8 cellular contexts compared by ENCODE assay signal in the genomic region with DNA sequence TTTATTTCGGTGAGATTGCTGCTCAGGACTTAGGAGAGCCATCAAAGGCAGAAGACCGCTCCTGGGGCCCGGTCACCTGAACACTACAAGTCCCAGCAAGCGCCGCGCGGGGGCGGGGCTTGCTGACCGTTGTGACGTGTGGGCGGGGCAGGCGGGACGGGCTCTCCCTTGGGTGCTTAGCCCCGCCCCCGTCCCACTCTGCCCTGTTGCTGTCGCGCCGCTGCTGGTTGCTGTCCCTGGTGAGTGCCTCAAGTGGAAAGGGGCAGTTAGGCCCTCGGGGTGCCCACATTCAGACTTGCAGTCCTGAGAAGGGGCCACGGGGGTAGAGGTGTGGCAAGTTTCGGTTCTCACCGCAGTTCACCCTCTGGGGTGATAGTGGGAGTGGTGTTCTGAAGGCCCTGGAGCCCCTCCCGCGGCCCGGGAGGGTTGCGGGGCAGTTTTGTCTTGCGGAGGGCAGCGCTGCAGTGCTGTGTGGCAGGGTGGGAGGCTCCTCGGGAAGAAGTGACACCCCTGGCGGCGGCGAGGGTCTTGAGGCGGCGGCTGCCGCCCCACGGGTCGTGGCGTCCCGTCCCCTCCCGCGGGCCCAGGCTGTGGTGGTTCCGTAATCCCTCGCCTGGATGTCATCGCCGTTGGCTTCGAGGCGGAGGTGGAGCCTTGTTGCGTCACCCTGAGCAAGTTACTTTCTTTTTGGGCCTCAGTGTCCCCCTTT. TPM values are rescaled to one million over a fixed set of nuclear protein-coding genes. Genes with fewer than 3 reads are reported as not detected.
DNase-seq lines count a peak whose midpoint lies in the region; ATAC-seq and TF ChIP-seq lines count a peak whose summit lies in the region.

Gene CALCOCO2 (plus strand): TSS at position 196 of the 709 bp plus-strand sequence. CDS start 10,673 bp downstream, outside the sequence.

- H3K36me3 ChIP-seq in parathyroid adenoma (ENCODE audit: control insufficient read depth, insufficient read depth, low read length): no peaks in the 10 kb centered on the region
- no peaks in the 10 kb centered on the region for H3K36me3 ChIP-seq in tibial artery

- intact Hi-C loops in head of caudate nucleus (cut with DNase I): no loop called here
- intact Hi-C loops in tibial artery (cut with DNase I; ENCODE audit: low total_unique reads): no loop called here

- POLR2A ChIA-PET in activated naive CD8-positive, alpha-beta T cell treated with anti-CD3 and anti-CD28 coated beads, Interleukin-2, amount 10 ng/mL, durations not matched to agents 7 days and 5 days (lab: Charles Lee): interaction anchor here (0.6 to 1.7 kb wide), 6 partner anchors 10 to 78 kb away, joined by 3 to 6 read pairs (median 3); partner anchors contain the start of gene ATP5MC1

- H3K79me2 ChIP-seq in parathyroid adenoma: peaks cover 31% of the 10 kb centered on the region

- no peaks in the 10 kb centered on the region for H3K9me3 ChIP-seq in parathyroid adenoma (ENCODE audit: control insufficient read depth, low read length)
- H3K9me3 ChIP-seq in tibial artery: no peaks in the 10 kb centered on the region

- H3K4me1 Mint-ChIP-seq in activated naive CD8-positive, alpha-beta T cell treated with anti-CD3 and anti-CD28 coated beads, Interleukin-2, amount 10 ng/mL, durations not matched to agents 7 days and 5 days: peaks cover 37% of the 10 kb centered on the region

- peak within 1 kb of the TSS; percentile 74 for H2AFZ ChIP-seq in parathyroid adenoma

- H3K4me3 ChIP-seq in GM12865 (ENCODE audit: low read depth, low read length) (peak within 1 kb of the TSS; percentile 88), parathyroid adenoma (ENCODE audit: low read depth, low read length) (peak within 1 kb of the TSS; percentile 75), tibial artery (peak within 1 kb of the TSS; percentile 66 to 90)

- H3K4me1 ChIP-seq in parathyroid adenoma (peaks cover 13% of the 10 kb centered on the region), tibial artery (peaks cover 0 to 50% (median 20%) of the 10 kb centered on the region in 4 donors)

- H3K27ac Mint-ChIP-seq in activated naive CD8-positive, alpha-beta T cell treated with anti-CD3 and anti-CD28 coated beads, Interleukin-2, amount 10 ng/mL, durations not matched to agents 7 days and 5 days: peak within 1 kb of the TSS; percentile 98

- peaks cover 9% of the 10 kb centered on the region for H3K36me3 Mint-ChIP-seq in activated naive CD8-positive, alpha-beta T cell treated with anti-CD3 and anti-CD28 coated beads, Interleukin-2, amount 10 ng/mL, durations not matched to agents 7 days and 5 days

- DNase-seq in GM12865 (ENCODE audit: low read depth) (peak; percentile 97), NCI-H1417 treated with DMSO at 0.1 percent for 48 hours (lab: John Stamatoyannopoulos, UW) (peak; percentile 23), SW 1271 (lab: John Stamatoyannopoulos, UW) (peak; percentile 85 to 91), head of caudate nucleus (peak; percentile 86 to 97 (median 93)), tibial artery (peak; percentile 97)
- peak; percentile 93 for DNase-seq in activated naive CD8-positive, alpha-beta T cell treated with anti-CD3 and anti-CD28 coated beads, Interleukin-2, amount 10 ng/mL, durations not matched to agents 7 days and 5 days

- peak within 1 kb of the TSS; percentile 61 for H3K4me2 ChIP-seq in parathyroid adenoma (ENCODE audit: low read length)

- no peaks in the 10 kb centered on the region for H3K9me3 Mint-ChIP-seq in activated naive CD8-positive, alpha-beta T cell treated with anti-CD3 and anti-CD28 coated beads, Interleukin-2, amount 10 ng/mL, durations not matched to agents 7 days and 5 days

- no peaks in the 10 kb centered on the region for H3K27me3 Mint-ChIP-seq in activated naive CD8-positive, alpha-beta T cell treated with anti-CD3 and anti-CD28 coated beads, Interleukin-2, amount 10 ng/mL, durations not matched to agents 7 days and 5 days

- H3K27me3 ChIP-seq in parathyroid adenoma (ENCODE audit: control insufficient read depth, insufficient read depth, low read length) (no peaks in the 10 kb centered on the region), tibial artery (no peaks in the 10 kb centered on the region)

- H3K27ac ChIP-seq in parathyroid adenoma: peak within 1 kb of the TSS; percentile 76
- peak within 1 kb of the TSS; percentile 94 to 97 for H3K27ac ChIP-seq in tibial artery

- no peak for TF ChIP-seq CTCF in GM12865 (IDR thresholded peaks at IDR 0.05; ENCODE audit: insufficient read depth, low read depth, low read length, missing control alignments)
- no peak for TF ChIP-seq CTCF in parathyroid adenoma (IDR thresholded peaks at IDR 0.05)
- peak in 1 of 2 experiments; percentile 23 for TF ChIP-seq CTCF in tibial artery (IDR thresholded peaks at IDR 0.05)

- ATAC-seq in HG02678 (IDR thresholded peaks at IDR 0.05; ENCODE audit: unreplicated experiment): peak; percentile 86
- ATAC-seq in activated naive CD8-positive, alpha-beta T cell treated with anti-CD3 and anti-CD28 coated beads, Interleukin-2, amount 10 ng/mL, durations not matched to agents 7 days and 5 days (ENCODE audit: low read depth): peak; percentile 84

- H3K9ac ChIP-seq in parathyroid adenoma: peak within 1 kb of the TSS; percentile 6

- peak within 1 kb of the TSS; percentile 98 for H3K4me3 Mint-ChIP-seq in activated naive CD8-positive, alpha-beta T cell treated with anti-CD3 and anti-CD28 coated beads, Interleukin-2, amount 10 ng/mL, durations not matched to agents 7 days and 5 days

RNA-seq across cellular contexts. Expression of gene CALCOCO2, which starts in this region (rescaled TPM):
- total RNA-seq in activated naive CD8-positive, alpha-beta T cell treated with anti-CD3 and anti-CD28 coated beads, Interleukin-2, amount 10 ng/mL, durations not matched to agents 7 days and 5 days: 100 to 1,000 TPM; 179 to 199 TPM

Comparison
In these comparisons a context has a peak if more than half of its experiments do, and no peak if none do; other contexts are left out.
1. Peak in every context shown above with its lines: DNase-seq, ATAC-seq, H3K4me3 ChIP-seq and H3K27ac ChIP-seq.
2. DNase-seq: peak in every context shown above with its lines; median percentile 97 in GM12865; 97 in tibial artery; 93 in activated naive CD8-positive, alpha-beta T cell treated with anti-CD3 and anti-CD28 coated beads, Interleukin-2, amount 10 ng/mL, durations not matched to agents 7 days and 5 days; 93 in head of caudate nucleus; 88 in SW 1271; 23 in NCI-H1417 treated with DMSO at 0.1 percent for 48 hours.